ENCODE assay signal across 1 cellular context in genomic region chr19:57583104-57583520, GRCh38.
TF ChIP-seq lines count a peak whose summit lies in the region.

No MANE protein-coding gene starts in this region.

TF ChIP-seq in GM12891, 5 proteins besides CTCF, POLR2A, EP300 and RAD21:
- TF ChIP-seq POU2F2 (IDR thresholded peaks at IDR 0.05; ENCODE audit: low read depth, low read length) = no peak
TF ChIP-seq in GM12891: peak in this region for 0.
